ENCODE assay signal across 21 cellular contexts in genomic region chr16:11610121-11610505, GRCh38. TPM values are rescaled to one million over a fixed set of nuclear protein-coding genes. Genes with fewer than 3 reads are reported as not detected.
DNase-seq lines count a peak whose midpoint lies in the region; ATAC-seq, FAIRE-seq and TF ChIP-seq lines count a peak whose summit lies in the region.
"Had no signal": no experiment of that assay in that cellular context is flagged by ENCODE, and none has a peak within 500 bp of the region (broad histone marks: within the 10 kb centered on the region; RNA-seq: fewer than 3 reads in every experiment).

No MANE protein-coding gene starts in this region.

- peaks cover 77% of the 10 kb centered on the region for H3K4me1 Mint-ChIP-seq in CD14-positive monocyte

- no peak overlapping the region for H3K9ac ChIP-seq in HepG2 (ENCODE audit: insufficient read depth, low read depth, low read length)

- no peak overlapping the region for H2AFZ ChIP-seq in HepG2 (ENCODE audit: low read length)

- ATAC-seq in HepG2 = no peak
- ATAC-seq in left ventricle myocardium superior = no peak
- no peak for ATAC-seq in HG02759 (IDR thresholded peaks at IDR 0.05; ENCODE audit: unreplicated experiment)
- ATAC-seq: heart left ventricle, right lobe of liver, upper lobe of right lung had no signal

- no TSS peak for BruUV-seq in HepG2 (replicated peaks; lab: Mats Ljungman, UMichigan)

- peaks cover 5 to 11% of the 10 kb centered on the region in 2 donors for H3K36me3 Mint-ChIP-seq in CD14-positive monocyte
- H3K36me3 Mint-ChIP-seq: CD4-positive, alpha-beta memory T cell had no signal

- CTCF ChIA-PET in HepG2 (lab: Yijun Ruan, JAX; ENCODE audit: low intra/inter-chr PET ratio, low total read pairs) = no interaction called here

- H3K27me3 ChIP-seq in SJCRH30 (peaks cover 6% of the 10 kb centered on the region; the same call in 1 of the 2 replicates), HepG2 (ENCODE audit: control insufficient read depth in 1 of 2, insufficient read depth in 2 of 2, low read length in 2 of 2) (peaks cover 10 to 43% of the 10 kb centered on the region in 2 experiments)
- H3K27me3 ChIP-seq: heart left ventricle, right lobe of liver, upper lobe of right lung had no signal

- H3K9me3 Mint-ChIP-seq in CD14-positive monocyte = no peaks in the 10 kb centered on the region
- H3K9me3 Mint-ChIP-seq: CD4-positive, alpha-beta memory T cell; central memory CD8-positive, alpha-beta T cell had no signal

- H3K4me1 ChIP-seq in SJCRH30 (peaks cover 8% of the 10 kb centered on the region), HepG2 (ENCODE audit: insufficient read depth, low read length) (peaks cover 41% of the 10 kb centered on the region)

- no peak overlapping the region for H3K27ac ChIP-seq in SJCRH30
- no peak overlapping the region for H3K27ac ChIP-seq in HepG2 (ENCODE audit: extremely low read length, insufficient read depth, low read length)
- H3K27ac ChIP-seq: epithelial cell of prostate, left ventricle myocardium inferior, right lobe of liver, upper lobe of right lung, WERI-Rb-1 had no signal

- no peaks in the 10 kb centered on the region for H4K20me1 ChIP-seq in HepG2 (ENCODE audit: insufficient read depth, low read length)

- no peak for TF ChIP-seq RAD21 in HepG2 (CRISPR knock-in tag; IDR thresholded peaks at IDR 0.05)

- intact Hi-C loops in CD14-positive monocyte (cut with micrococcal nuclease) (loop anchor here (5.0 kb wide), 2 partner anchors 33 to 38 kb away; no protein-coding TSS in a partner anchor), HepG2 (cut with micrococcal nuclease; ENCODE audit: unreplicated experiment) (no loop called here), posterior vena cava (cut with DNase I) (no loop called here), left ventricle myocardium superior (cut with micrococcal nuclease) (no loop called here)

- DNase-seq in CD14-positive monocyte (ENCODE audit: low spot score) (no peak), SJCRH30 (peak in 1 of 2 experiments; percentile 45), HepG2 (ENCODE audit: low spot score) (no peak), posterior vena cava (ENCODE audit: low spot score) (peak; percentile 44), NCI-H1105 (lab: John Stamatoyannopoulos, UW) (no peak), left ventricle myocardium superior (no peak), NCI-H345 (lab: John Stamatoyannopoulos, UW) (no peak)
- DNase-seq: activated gamma-delta T cell treated with Interleukin-2 at 50 U/mL for 16 hours; CD4-positive, alpha-beta memory T cell; GF-D8; heart left ventricle; KG1; left ventricle myocardium inferior; NCI-H187; RPMI8226; upper lobe of right lung; WERI-Rb-1 had no signal

- TF ChIP-seq POLR2A in HepG2 (IDR thresholded peaks at IDR 0.05; ENCODE audit: insufficient read depth in 1 of 2, low read depth in 2 of 2, low read length in 2 of 2) = no peak

- no peak overlapping the region for H3K4me2 ChIP-seq in HepG2 (ENCODE audit: low read depth, low read length)

- 67% methylated on average over 9 of the region's 9 CpGs for WGBS in HepG2 (ENCODE audit: low lambda C conversion rate)

- H3K36me3 ChIP-seq in SJCRH30 (no peaks in the 10 kb centered on the region), HepG2 (replicated peaks in 1 of 2; ENCODE audit: control insufficient read depth in 1 of 2, insufficient read depth in 2 of 2, low read length in 2 of 2) (no peaks in the 10 kb centered on the region)
- H3K36me3 ChIP-seq: heart left ventricle, left ventricle myocardium inferior, right lobe of liver, upper lobe of right lung, WERI-Rb-1 had no signal

- no peak for TF ChIP-seq CTCF in CD14-positive monocyte (IDR thresholded peaks at IDR 0.05)
- TF ChIP-seq CTCF in HepG2 (CRISPR knock-in tag; IDR thresholded peaks at IDR 0.05) = no peak

- no peaks in the 10 kb centered on the region for H3K9me3 ChIP-seq in SJCRH30 (replicated peaks)
- no peaks in the 10 kb centered on the region for H3K9me3 ChIP-seq in HepG2 (ENCODE audit: low read length)
- H3K9me3 ChIP-seq: heart left ventricle, left ventricle myocardium inferior, right lobe of liver, upper lobe of right lung had no signal

- no peak overlapping the region for H3K4me3 Mint-ChIP-seq in CD14-positive monocyte
- H3K4me3 Mint-ChIP-seq: CD4-positive, alpha-beta memory T cell; central memory CD8-positive, alpha-beta T cell had no signal

- H3K4me3 ChIP-seq in SJCRH30 (peak overlapping the region; percentile 20; the same call in 1 of the 2 replicates), HepG2 (replicated peaks in 1 of 3; ENCODE audit: insufficient read depth in 1 of 3, low read depth in 2 of 3, low read length in 3 of 3) (no peak overlapping the region)
- H3K4me3 ChIP-seq: heart left ventricle, left ventricle myocardium inferior, right lobe of liver, upper lobe of right lung had no signal

- in situ Hi-C loops in HepG2 (cut with HindIII; ENCODE audit: extremely low pct_ligation_motif_present, low pct_unique_long_range_greater_than_20kb) = no loop called here

- no peak for FAIRE-seq in HepG2 (lab: Jason Lieb, UNC)

- TF ChIP-seq EP300 in HepG2 (IDR thresholded peaks at IDR 0.05; ENCODE audit: low read depth in 2 of 2, low read length in 2 of 2) (no peak), HepG2 (CRISPR knock-in tag; IDR thresholded peaks at IDR 0.05; ENCODE audit: borderline replicate concordance) (no peak)

- POLR2A ChIA-PET in HepG2 (lab: Yijun Ruan, JAX) = no interaction called here

- peaks cover 1 to 31% (median 3%) of the 10 kb centered on the region in 3 donors for H3K27me3 Mint-ChIP-seq in CD14-positive monocyte (ENCODE audit: low read depth in 3 of 3)
- H3K27me3 Mint-ChIP-seq: CD4-positive, alpha-beta memory T cell; central memory CD8-positive, alpha-beta T cell had no signal

- H3K27ac Mint-ChIP-seq in CD14-positive monocyte = peak overlapping the region in 4 of 7 donors; percentile 14 to 88 (median 71)

- no peaks in the 10 kb centered on the region for H3K79me2 ChIP-seq in HepG2 (ENCODE audit: insufficient read depth, low read length)

TF ChIP-seq in HepG2, 621 proteins besides CTCF, POLR2A, EP300 and RAD21 (continues in another document):
- TF ChIP-seq ZNF143 (CRISPR knock-in tag; IDR thresholded peaks at IDR 0.05) = no peak
- TF ChIP-seq TOPORS (CRISPR knock-in tag; IDR thresholded peaks at IDR 0.05) = 0 out of 2 replicates have a peak, but pooled peaks have one; percentile 44
- no peak for TF ChIP-seq JUND (CRISPR knock-in tag; IDR thresholded peaks at IDR 0.05)

RNA-seq across cellular contexts. Expression of gene LITAF, which starts 23.4 kb away (rescaled TPM):
- polyA plus RNA-seq in CD14-positive monocyte (100 to 1,000 TPM in 1 of 2 donors, 10 to 100 TPM in 1; 69.0 to 118 TPM), HepG2 (2011; rRNA removed) (80.1 and 95.5 TPM in 2 replicates)
- 48.9 and 49.8 TPM in 2 replicates for total RNA-seq in SJCRH30 (2014; rRNA removed; shearing (Covaris generic))
- total RNA-seq in HepG2 (2016; rRNA removed; fragmentation: Illumina TruSeq; extraction: Trizol) (141 and 186 TPM in 2 replicates), posterior vena cava (10 to 100 TPM; 70.0 to 76.4 TPM), left ventricle myocardium superior (70.8 TPM)
- total RNA-seq in HepG2 (2016; cell fraction: cytosol; rRNA removed; fragmentation: Illumina TruSeq; extraction: Trizol; ENCODE audit: low read depth) = 30.0 and 32.3 TPM in 2 replicates
- 139 and 174 TPM in 2 replicates for total RNA-seq in HepG2 (2016; cell fraction: insoluble cytoplasmic fraction; rRNA removed; fragmentation: Illumina TruSeq; extraction: Trizol)
- total RNA-seq in HepG2 (2016; cell fraction: membrane; rRNA removed; fragmentation: Illumina TruSeq; extraction: Trizol) = 118 and 119 TPM in 2 replicates
- 60.6 and 72.1 TPM in 2 replicates for total RNA-seq in HepG2 (2016; cell fraction: nucleus; rRNA removed; fragmentation: Illumina TruSeq; extraction: Trizol)
- polyA plus RNA-seq in HepG2 (2011; cell fraction: cytosol; rRNA removed) = 121 and 137 TPM in 2 replicates
- polyA plus RNA-seq in HepG2 (2011; cell fraction: nucleus; rRNA removed) = 61.9 and 67.8 TPM in 2 replicates
- polyA plus RNA-seq in HepG2 (2012) = 113 and 128 TPM in 2 replicates
- 48.2 and 51.8 TPM in 2 replicates for polyA plus RNA-seq in HepG2 (2016; cell fraction: cytosol; fragmentation: Illumina TruSeq; extraction: Trizol; ENCODE audit: low read depth)
- 322 and 369 TPM in 2 replicates for polyA plus RNA-seq in HepG2 (2016; cell fraction: insoluble cytoplasmic fraction; fragmentation: Illumina TruSeq; extraction: Trizol; ENCODE audit: low read depth)
- 139 and 153 TPM in 2 replicates for polyA plus RNA-seq in HepG2 (2016; cell fraction: membrane; fragmentation: Illumina TruSeq; extraction: Trizol; ENCODE audit: low read depth)
- 125 and 129 TPM in 2 replicates for polyA plus RNA-seq in HepG2 (2016; cell fraction: nucleus; fragmentation: Illumina TruSeq; extraction: Trizol; ENCODE audit: insufficient read depth, low read depth)
- polyA minus RNA-seq in HepG2 (2011; rRNA and poly(A)+ RNA removed; ENCODE audit: low replicate concordance) = 155 and 250 TPM in 2 replicates
- polyA minus RNA-seq in HepG2 (2011; cell fraction: cytosol; rRNA and poly(A)+ RNA removed) = 71.1 and 86.5 TPM in 2 replicates
- polyA minus RNA-seq in HepG2 (2011; cell fraction: nucleus; rRNA and poly(A)+ RNA removed) = 45.8 and 58.4 TPM in 2 replicates

RNA-seq across cellular contexts. Expression of gene SNN, which starts 58.1 kb away (rescaled TPM):
- polyA plus RNA-seq in CD14-positive monocyte (100 to 1,000 TPM in 1 of 2 donors, 10 to 100 TPM in 1; 91.7 to 111 TPM), HepG2 (2011; rRNA removed) (5.2 and 5.6 TPM in 2 replicates)
- total RNA-seq in SJCRH30 (2014; rRNA removed; shearing (Covaris generic)) = 11.7 and 12.0 TPM in 2 replicates
- total RNA-seq in HepG2 (2016; rRNA removed; fragmentation: Illumina TruSeq; extraction: Trizol) (8.4 TPM in 2 replicates), posterior vena cava (10 to 100 TPM; 17.9 to 19.7 TPM), left ventricle myocardium superior (22.4 TPM)
- total RNA-seq in HepG2 (2016; cell fraction: cytosol; rRNA removed; fragmentation: Illumina TruSeq; extraction: Trizol; ENCODE audit: low read depth) = 7.1 and 8.0 TPM in 2 replicates
- 6.0 and 8.2 TPM in 2 replicates for total RNA-seq in HepG2 (2016; cell fraction: insoluble cytoplasmic fraction; rRNA removed; fragmentation: Illumina TruSeq; extraction: Trizol)
- 18.8 and 19.0 TPM in 2 replicates for total RNA-seq in HepG2 (2016; cell fraction: membrane; rRNA removed; fragmentation: Illumina TruSeq; extraction: Trizol)
- total RNA-seq in HepG2 (2016; cell fraction: nucleus; rRNA removed; fragmentation: Illumina TruSeq; extraction: Trizol) = 4.0 and 5.8 TPM in 2 replicates
- 4.6 and 5.0 TPM in 2 replicates for polyA plus RNA-seq in HepG2 (2011; cell fraction: cytosol; rRNA removed)
- polyA plus RNA-seq in HepG2 (2011; cell fraction: nucleus; rRNA removed) = 4.7 and 4.9 TPM in 2 replicates
- 3.0 and 3.4 TPM in 2 replicates for polyA plus RNA-seq in HepG2 (2012)
- 8.8 and 9.8 TPM in 2 replicates for polyA plus RNA-seq in HepG2 (2016; cell fraction: cytosol; fragmentation: Illumina TruSeq; extraction: Trizol; ENCODE audit: low read depth)
- polyA plus RNA-seq in HepG2 (2016; cell fraction: insoluble cytoplasmic fraction; fragmentation: Illumina TruSeq; extraction: Trizol; ENCODE audit: low read depth) = 8.1 and 9.3 TPM in 2 replicates
- 17.1 and 17.3 TPM in 2 replicates for polyA plus RNA-seq in HepG2 (2016; cell fraction: membrane; fragmentation: Illumina TruSeq; extraction: Trizol; ENCODE audit: low read depth)
- polyA plus RNA-seq in HepG2 (2016; cell fraction: nucleus; fragmentation: Illumina TruSeq; extraction: Trizol; ENCODE audit: insufficient read depth, low read depth) = 7.7 and 8.0 TPM in 2 replicates
- 2.2 and 3.6 TPM in 2 replicates for polyA minus RNA-seq in HepG2 (2011; rRNA and poly(A)+ RNA removed; ENCODE audit: low replicate concordance)
- 1.6 and 1.9 TPM in 2 replicates for polyA minus RNA-seq in HepG2 (2011; cell fraction: cytosol; rRNA and poly(A)+ RNA removed)
- polyA minus RNA-seq in HepG2 (2011; cell fraction: nucleus; rRNA and poly(A)+ RNA removed) = 4.4 and 4.9 TPM in 2 replicates

Comparison
In these comparisons a context has a peak if more than half of its experiments do, and no peak if none do; other contexts are left out.
1. intact Hi-C loops: an anchor here in CD14-positive monocyte (5.0 kb wide); none called in HepG2, posterior vena cava and left ventricle myocardium superior.